Comparison of ENCODE assay signal across 23 cellular contexts in genomic region chr20:21229163-21229562, GRCh38.
DNase-seq lines count a peak whose midpoint lies in the region; ATAC-seq, FAIRE-seq and TF ChIP-seq lines count a peak whose summit lies in the region.
"Had no signal": no experiment of that assay in that cellular context is flagged by ENCODE, and none has a peak within 500 bp of the region (broad histone marks: within the 10 kb centered on the region; RNA-seq: fewer than 3 reads in every experiment).

No MANE protein-coding gene starts in this region.

- H2BK12ac ChIP-seq in neuronal stem cell (ENCODE audit: low read length) = no peak overlapping the region

- no peak overlapping the region for H2BK15ac ChIP-seq in neuronal stem cell (ENCODE audit: low read length)

- H3K4me2 ChIP-seq in A549 = no peak overlapping the region
- H3K4me2 ChIP-seq in GM23248 (ENCODE audit: unreplicated experiment) = no peak overlapping the region
- no peak overlapping the region for H3K4me2 ChIP-seq in neuronal stem cell (ENCODE audit: insufficient read depth, low read length, poor library complexity, severe bottlenecking)

- H3K36me3 ChIP-seq in GM23248 (ENCODE audit: low read depth) = no peaks in the 10 kb centered on the region
- no peaks in the 10 kb centered on the region for H3K36me3 ChIP-seq in neuronal stem cell (replicated peaks in 1 of 2; ENCODE audit: control insufficient read depth in 2 of 2, insufficient read depth in 2 of 2, low read length in 2 of 2)
- H3K36me3 ChIP-seq in suprapubic skin = peaks cover 49% of the 10 kb centered on the region
- H3K36me3 ChIP-seq: SJSA1 had no signal

- peak; percentile 8 to 24 for DNase-seq in A549 (ENCODE audit: low read depth in 1 of 2, low spot score in 1 of 2)
- peak; percentile 70 for DNase-seq in GM23248
- peak; percentile 46 for DNase-seq in RCC 7860 (ENCODE audit: low spot score)
- DNase-seq in fibroblast of mammary gland (ENCODE audit: low read depth) = peak; percentile 15
- no peak for DNase-seq in neuronal stem cell (ENCODE audit: low spot score)
- no peak for DNase-seq in suprapubic skin (ENCODE audit: low spot score in 2 of 2)
- DNase-seq: activated CD8-positive, alpha-beta memory T cell treated with anti-CD3 and anti-CD28 coated beads, Interleukin-2, amount 50 U/mL, for 48 hours; activated effector memory CD4-positive, alpha-beta T cell treated with Interleukin-2 at 50 U/mL for 16 hours; foreskin melanocyte; GF-D8; H7; kidney; NCI-H1694; NCI-H774; stimulated activated CD8-positive, alpha-beta memory T cell treated with anti-CD3 and anti-CD28 coated beads, Interleukin-4, amount 100 ng/mL, for 48 hours; T-helper 17 cell; upper lobe of right lung; WERI-Rb-1 had no signal

- in situ Hi-C loops in GM23248 (cut with MboI) = loop anchor here (25.0 kb wide), 1 partner anchor 367 kb away; no protein-coding TSS in a partner anchor

- TF ChIP-seq EP300 in A549 (IDR thresholded peaks at IDR 0.05) = no peak
- TF ChIP-seq EP300 in suprapubic skin (IDR thresholded peaks at IDR 0.05) = no peak

- WGBS in A549 (ENCODE audit: missing lambda C conversion rate) = 85% methylated on average over 2 of the region's 2 CpGs
- WGBS in GM23248 (ENCODE audit: low coverage in 1 of 2, low lambda C conversion rate in 2 of 2, missing lambda C conversion rate in 2 of 2), 2 experiments = 26% methylated on average over 2 of the region's 2 CpGs
- WGBS in neuronal stem cell (ENCODE audit: extremely low coverage in 2 of 2, insufficient read length in 2 of 2, insufficient replicate concordance in 1 of 2), 2 donors = no CpG with 5 or more reads among the region's 2 CpGs
- 87% methylated on average over 2 of the region's 2 CpGs for whole genome bisulfite sequencing in suprapubic skin

- FAIRE-seq in A549 (lab: Jason Lieb, UNC) (no peak), RCC 7860 (lab: Jason Lieb, UNC) (no peak)
- FAIRE-seq: GM12892, kidney had no signal

- H2AFZ ChIP-seq in GM23248 (no peak overlapping the region), neuronal stem cell (ENCODE audit: low read length) (no peak overlapping the region)

- no peaks in the 10 kb centered on the region for H3K79me1 ChIP-seq in neuronal stem cell (ENCODE audit: low read depth, low read length)

- no peak overlapping the region for H4K91ac ChIP-seq in neuronal stem cell (ENCODE audit: low read depth, low read length, poor library complexity)

- POLR2A ChIA-PET in A549 (lab: Yijun Ruan, JAX) = no interaction called here

- no peaks in the 10 kb centered on the region for H3K79me2 ChIP-seq in GM23248 (ENCODE audit: insufficient read depth)

- TF ChIP-seq RAD21 in A549 (conservative IDR thresholded peaks at IDR 0.05 in 1 of 2, IDR thresholded peaks at IDR 0.05 in 1 of 2) = no peak

- no peak overlapping the region for H3K4me3 ChIP-seq in A549
- no peak overlapping the region for H3K4me3 ChIP-seq in GM23248
- H3K4me3 ChIP-seq in fibroblast of mammary gland (ENCODE audit: control insufficient read depth, low read depth, low read length) = no peak overlapping the region
- no peak overlapping the region for H3K4me3 ChIP-seq in neuronal stem cell (ENCODE audit: low read length in 2 of 2)
- no peak overlapping the region for H3K4me3 ChIP-seq in suprapubic skin
- H3K4me3 ChIP-seq: lung, SJSA1, upper lobe of right lung had no signal

- no peak overlapping the region for H2BK5ac ChIP-seq in neuronal stem cell (ENCODE audit: low read length)

- H3K23ac ChIP-seq in neuronal stem cell (ENCODE audit: low read depth, low read length, poor library complexity) = no peak overlapping the region

- H3K18ac ChIP-seq in neuronal stem cell (ENCODE audit: low read length) = no peak overlapping the region

- no peak for ATAC-seq in A549
- ATAC-seq in HG02885 (IDR thresholded peaks at IDR 0.05; ENCODE audit: poor library complexity, unreplicated experiment) = no peak
- ATAC-seq in HG02970 (IDR thresholded peaks at IDR 0.05; ENCODE audit: low FRiP score, unreplicated experiment) = no peak
- ATAC-seq: T-helper 17 cell, upper lobe of right lung had no signal

- no peaks in the 10 kb centered on the region for H3K9me3 ChIP-seq in A549
- H3K9me3 ChIP-seq in GM23248 (ENCODE audit: low read depth) = no peaks in the 10 kb centered on the region
- H3K9me3 ChIP-seq in neuronal stem cell (replicated peaks in 1 of 2; ENCODE audit: control insufficient read depth in 2 of 2, insufficient read depth in 1 of 2, low read depth in 1 of 2, low read length in 2 of 2) = no peaks in the 10 kb centered on the region
- H3K9me3 ChIP-seq in suprapubic skin = no peaks in the 10 kb centered on the region
- H3K9me3 ChIP-seq: SJSA1, upper lobe of right lung had no signal

- TF ChIP-seq CTCF in A549 (IDR thresholded peaks at IDR 0.05) = no peak
- TF ChIP-seq CTCF in fibroblast of mammary gland (conservative IDR thresholded peaks at IDR 0.05; ENCODE audit: control insufficient read depth, insufficient read depth, low read depth, low read length) = no peak
- no peak for TF ChIP-seq CTCF in suprapubic skin (IDR thresholded peaks at IDR 0.05)

- no peak overlapping the region for H2AK5ac ChIP-seq in neuronal stem cell (ENCODE audit: low read depth, low read length)

- H3K9me2 ChIP-seq in GM23248 (ENCODE audit: insufficient read depth) = no peaks in the 10 kb centered on the region

- peaks cover 4% of the 10 kb centered on the region; the same call in 1 of the 3 replicates for H3K4me1 ChIP-seq in A549
- peaks cover 8% of the 10 kb centered on the region; the same call in 1 of the 2 replicates for H3K4me1 ChIP-seq in GM23248 (ENCODE audit: insufficient read depth)
- H3K4me1 ChIP-seq in neuronal stem cell (ENCODE audit: control insufficient read depth in 2 of 2, insufficient read depth in 1 of 2, low read depth in 1 of 2, low read length in 2 of 2) = peaks cover 16 to 33% of the 10 kb centered on the region in 2 donors
- no peaks in the 10 kb centered on the region for H3K4me1 ChIP-seq in suprapubic skin
- H3K4me1 ChIP-seq: upper lobe of right lung had no signal

- CTCF ChIA-PET in A549 (lab: Yijun Ruan, JAX) = interaction anchor here (0.7 to 3.5 kb wide), 9 partner anchors 30 to 392 kb away, joined by 3 to 29 read pairs (median 4); no protein-coding TSS in a partner anchor

- no peaks in the 10 kb centered on the region for H3K27me3 ChIP-seq in GM23248 (replicated peaks; ENCODE audit: insufficient read depth)
- H3K27me3 ChIP-seq in neuronal stem cell (ENCODE audit: control insufficient read depth in 3 of 3, insufficient read depth in 3 of 3, low read depth in 1 of 3, low read length in 3 of 3) = peaks cover 0 to 3% (median 2%) of the 10 kb centered on the region in 3 experiments
- no peaks in the 10 kb centered on the region for H3K27me3 ChIP-seq in suprapubic skin
- H3K27me3 ChIP-seq: SJSA1, upper lobe of right lung had no signal

- H2BK120ac ChIP-seq in neuronal stem cell (ENCODE audit: low read depth, low read length) = no peak overlapping the region

- H3K14ac ChIP-seq in neuronal stem cell (ENCODE audit: low read length) = no peak overlapping the region

- TF ChIP-seq POLR2A in A549 (IDR thresholded peaks at IDR 0.05; ENCODE audit: low read length) = no peak
- TF ChIP-seq POLR2A in suprapubic skin (IDR thresholded peaks at IDR 0.05) = no peak

- no peaks in the 10 kb centered on the region for H4K20me1 ChIP-seq in GM23248 (ENCODE audit: insufficient read depth)

- no peak overlapping the region for H3K4ac ChIP-seq in neuronal stem cell (ENCODE audit: low read length)

- H3F3A ChIP-seq in GM23248 (ENCODE audit: insufficient read depth) = no peaks in the 10 kb centered on the region

- H3K9ac ChIP-seq in GM23248 = no peak overlapping the region
- H3K9ac ChIP-seq in neuronal stem cell (ENCODE audit: low read depth, low read length, poor library complexity) = no peak overlapping the region

- H4K8ac ChIP-seq in neuronal stem cell (ENCODE audit: low read depth, low read length) = no peak overlapping the region

- H3K27ac ChIP-seq in A549 (no peak overlapping the region), GM23248 (no peak overlapping the region), neuronal stem cell (replicated peaks; ENCODE audit: low read length) (no peak overlapping the region), suprapubic skin (no peak overlapping the region)
- H3K27ac ChIP-seq: SJSA1, upper lobe of right lung, WERI-Rb-1 had no signal

TF ChIP-seq in A549, 52 proteins besides CTCF, POLR2A, EP300 and RAD21 (continues in another document):
- TF ChIP-seq HOXB5 (CRISPR knock-in tag; IDR thresholded peaks at IDR 0.05) (no peak), RCOR1 (IDR thresholded peaks at IDR 0.05; ENCODE audit: low read depth, low read length) (no peak), SREBF2 (IDR thresholded peaks at IDR 0.05) (no peak), HMGXB4 (CRISPR knock-in tag; IDR thresholded peaks at IDR 0.05; ENCODE audit: borderline replicate concordance) (no peak)
- TF ChIP-seq, protein P1, sequence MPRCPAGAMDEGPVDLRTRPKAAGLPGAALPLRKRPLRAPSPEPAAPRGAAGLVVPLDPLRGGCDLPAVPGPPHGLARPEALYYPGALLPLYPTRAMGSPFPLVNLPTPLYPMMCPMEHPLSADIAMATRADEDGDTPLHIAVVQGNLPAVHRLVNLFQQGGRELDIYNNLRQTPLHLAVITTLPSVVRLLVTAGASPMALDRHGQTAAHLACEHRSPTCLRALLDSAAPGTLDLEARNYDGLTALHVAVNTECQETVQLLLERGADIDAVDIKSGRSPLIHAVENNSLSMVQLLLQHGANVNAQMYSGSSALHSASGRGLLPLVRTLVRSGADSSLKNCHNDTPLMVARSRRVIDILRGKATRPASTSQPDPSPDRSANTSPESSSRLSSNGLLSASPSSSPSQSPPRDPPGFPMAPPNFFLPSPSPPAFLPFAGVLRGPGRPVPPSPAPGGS (IDR thresholded peaks at IDR 0.05) = no peak

Comparison
In these comparisons a context has a peak if more than half of its experiments do, and no peak if none do; other contexts are left out.
1. DNase-seq: peak in A549 (2 of 2), GM23248 (single experiment), RCC 7860 (single experiment) and fibroblast of mammary gland (single experiment); none in neuronal stem cell (single experiment) and suprapubic skin (0 of 2).